8 cellular contexts compared by ENCODE assay signal in the genomic region with DNA sequence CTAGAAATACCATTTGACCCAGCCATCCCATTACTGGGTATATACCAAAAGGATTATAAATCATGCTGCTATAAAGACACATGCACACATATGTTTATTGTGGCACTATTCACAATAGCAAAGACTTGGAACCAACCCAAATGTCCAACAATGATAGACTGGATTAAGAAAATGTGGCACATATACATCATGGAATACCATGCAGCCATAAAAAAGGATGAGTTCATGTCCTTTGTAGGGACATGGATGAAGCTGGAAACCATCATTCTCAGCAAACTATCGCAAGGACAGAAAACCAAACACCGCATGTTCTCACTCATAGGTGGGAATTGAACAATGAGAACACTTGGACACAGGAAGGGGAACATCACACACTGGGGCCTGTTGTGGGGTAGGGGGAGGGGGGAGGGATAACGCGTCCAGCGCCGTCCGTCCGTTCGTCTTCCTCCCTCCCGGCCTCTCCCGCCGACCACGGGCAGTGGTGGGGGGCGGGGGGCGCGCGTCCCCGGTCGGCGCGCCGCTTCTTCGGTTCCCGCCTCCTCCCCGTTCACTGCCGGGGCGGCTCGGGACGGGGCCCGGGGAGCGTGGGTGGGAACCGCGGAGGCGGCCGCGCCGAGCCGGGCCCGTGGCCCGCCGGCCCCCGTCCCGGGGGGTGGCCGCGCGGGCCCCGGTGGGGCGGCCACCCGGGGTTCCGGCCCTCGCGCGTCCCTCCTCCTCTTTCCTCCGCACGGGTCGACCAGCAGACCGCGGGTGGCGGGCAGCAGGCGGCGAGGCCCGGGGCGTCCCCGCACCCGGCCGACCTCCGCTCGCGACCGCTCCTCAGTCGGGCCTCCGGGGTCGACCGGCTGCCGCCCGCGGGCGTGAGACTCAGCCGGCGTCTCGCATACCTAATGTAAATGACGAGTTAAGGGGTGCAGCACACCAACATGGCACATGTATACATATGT. TPM values are rescaled to one million over a fixed set of nuclear protein-coding genes. Genes with fewer than 3 reads are reported as not detected.
DNase-seq lines count a peak whose midpoint lies in the region; ATAC-seq, FAIRE-seq and TF ChIP-seq lines count a peak whose summit lies in the region.
"Not testable (repeated sequence)": the region's sequence is repeated elsewhere in the genome, so short reads cannot be mapped to it uniquely, and the experiment has no call there.

No MANE protein-coding gene starts in this region.

- H3K36me3 Mint-ChIP-seq in naive B cell = not testable (repeated sequence)

- H3K4me1 ChIP-seq in A549 = not testable (repeated sequence)

- peak overlapping the region in 2 of 8 donors; percentile 20 to 28 for H3K4me3 Mint-ChIP-seq in naive B cell

- not testable (repeated sequence) for TF ChIP-seq CTCF in A549 (IDR thresholded peaks at IDR 0.05)

- not testable (repeated sequence) for H3K9me3 Mint-ChIP-seq in naive B cell

- intact Hi-C loops in left ventricle myocardium superior (cut with micrococcal nuclease) = not testable (repeated sequence)

- peaks cover 18 to 32% (median 30%) of the 10 kb centered on the region in 3 donors for H3K27me3 Mint-ChIP-seq in naive B cell

- H3K9me3 ChIP-seq in A549 = not testable (repeated sequence)

- TF ChIP-seq RAD21 in A549 (conservative IDR thresholded peaks at IDR 0.05 in 1 of 2, IDR thresholded peaks at IDR 0.05 in 1 of 2) = not testable (repeated sequence)

- not testable (repeated sequence) for H3K27ac Mint-ChIP-seq in naive B cell

- H3K4me3 ChIP-seq in A549 = peak overlapping the region; percentile 66

- H3K4me1 Mint-ChIP-seq in naive B cell = peaks cover 0 to 12% (median 0%) of the 10 kb centered on the region in 3 donors

- not testable (repeated sequence) for DNase-seq in A549 (ENCODE audit: low read depth in 1 of 2, low spot score in 1 of 2); GM18507 (ENCODE audit: extremely low spot score, insufficient read length, low read depth)
- DNase-seq in NCI-H748 (lab: John Stamatoyannopoulos, UW; ENCODE audit: unreplicated experiment) = peak; percentile 7
- peak; percentile 29 to 33 for DNase-seq in activated T-cell treated with anti-CD3 and anti-CD28 coated beads, Interleukin-2, amount 50 U/mL, for 48 hours
- DNase-seq in dermis blood vessel endothelial cell = peak; percentile 33
- DNase-seq in left ventricle myocardium superior = peak; percentile 63
- peak; percentile 9 for DNase-seq in naive B cell
- DNase-seq in stimulated activated CD4-positive, alpha-beta T cell treated with anti-CD3 and anti-CD28 coated beads, Interleukin-15, amount 100 ng/mL, for 24 hours = peak; percentile 12

- not testable (repeated sequence) for TF ChIP-seq EP300 in A549 (IDR thresholded peaks at IDR 0.05)

- H3K4me2 ChIP-seq in A549 = peak overlapping the region; percentile 77

- ATAC-seq in A549 (peak; percentile 36 to 57; a peak in 3 of 6 replicates), left ventricle myocardium superior (peak; percentile 44)
- ATAC-seq in naive B cell (ENCODE audit: low read depth in 2 of 2) = not testable (repeated sequence)

- CTCF ChIA-PET in A549 (lab: Yijun Ruan, JAX) = not testable (repeated sequence)

- 58% methylated on average over 19 of the region's 82 CpGs for WGBS in A549 (ENCODE audit: missing lambda C conversion rate)

- POLR2A ChIA-PET in A549 (lab: Yijun Ruan, JAX) = not testable (repeated sequence)

- not testable (repeated sequence) for TF ChIP-seq POLR2A in A549 (IDR thresholded peaks at IDR 0.05; ENCODE audit: low read length)

- FAIRE-seq in A549 (lab: Jason Lieb, UNC) (peak; percentile 100), GM18507 (lab: Jason Lieb, UNC) (peak; percentile 100)

- H3K27ac ChIP-seq in A549 = peak overlapping the region; percentile 70 to 91

RNA-seq across cellular contexts. Expression of gene MYO1D, which starts 54.7 kb away (rescaled TPM):
- polyA plus RNA-seq in A549 (2011; rRNA removed) (4.2 and 5.6 TPM in 2 replicates), A549 (2017; fragmentation: RNase III; extraction: RNeasy Plus Mini Kit Qiagen cat#74134 plus additional on column Dnase treatment) (2.3 to 2.8 TPM (median 2.8 TPM) in 3 replicates), naive B cell (ENCODE audit: low read depth in 6 of 6) (1 to 10 TPM; 1.9 to 3.7 (median 2.6) TPM)
- 1.1 TPM in 2 replicates for polyA plus RNA-seq in A549 (2012; cell fraction: cytosol; rRNA removed)
- polyA plus RNA-seq in A549 (2012; cell fraction: nucleus; rRNA removed) = 1.5 and 1.7 TPM in 2 replicates
- polyA minus RNA-seq in A549 (2011; rRNA and poly(A)+ RNA removed) = 5.8 and 9.5 TPM in 2 replicates
- total RNA-seq in dermis blood vessel endothelial cell (48.8 and 64.4 TPM in 2 replicates), left ventricle myocardium superior (6.4 TPM)
